26 cellular contexts compared by ENCODE assay signal in genomic region chr1:220764757-220765156, GRCh38. TPM values are rescaled to one million over a fixed set of nuclear protein-coding genes. Genes with fewer than 3 reads are reported as not detected.
"Had no signal": no experiment of that assay in that cellular context is flagged by ENCODE, and none has a peak within 500 bp of the region (broad histone marks: within the 10 kb centered on the region; RNA-seq: fewer than 3 reads in every experiment).

No MANE protein-coding gene starts in this region.

- H3K36me3 ChIP-seq: brain microvascular endothelial cell had no signal

- H3K27ac ChIP-seq: brain microvascular endothelial cell, coronary artery, dorsolateral prefrontal cortex had no signal

- DNase-seq: activated CD4-positive, alpha-beta T cell treated with anti-CD3 and anti-CD28 coated beads for 4 hours; activated CD4-positive, alpha-beta T cell treated with anti-CD3 and anti-CD28 coated beads, Interleukin-2, amount 10 ng/mL, durations not matched to agents 7 days and 5 days; activated CD4-positive, alpha-beta T cell treated with anti-CD3 and anti-CD28 coated beads, Interleukin-2, amount 50 U/mL, for 48 hours; activated CD4-positive, CD25-positive, alpha-beta regulatory T cell; activated CD4-positive, CD25-positive, alpha-beta regulatory T cell treated with anti-CD3 and anti-CD28 coated beads, Interleukin-2, amount 50 U/mL, for 72 hours; activated CD8-positive, alpha-beta memory T cell treated with anti-CD3 and anti-CD28 coated beads for 24 hours; activated CD8-positive, alpha-beta T cell treated with anti-CD3 and anti-CD28 coated beads for 36 hours; activated effector memory CD4-positive, alpha-beta T cell treated with Interleukin-2 at 50 U/mL for 16 hours; activated gamma-delta T cell treated with Interleukin-2 at 50 U/mL for 16 hours; activated naive CD4-positive, alpha-beta T cell treated with anti-CD3 and anti-CD28 coated beads, Interleukin-2, amount 50 U/mL, for 16 hours; activated naive CD4-positive, alpha-beta T cell treated with Interleukin-2 at 50 U/mL for 16 hours; activated T-cell treated with anti-CD3 and anti-CD28 coated beads, Interleukin-2, amount 50 U/mL, for 4 hours; amniotic stem cell; anterior cingulate cortex; brain microvascular endothelial cell; central memory CD4-positive, alpha-beta T cell; cerebellar nuclear complex; dorsolateral prefrontal cortex; effector memory CD4-positive, alpha-beta T cell; endodermal cell; foreskin fibroblast; head of caudate nucleus; T-helper 2 cell had no signal

- H3K4me3 ChIP-seq: coronary artery, dorsolateral prefrontal cortex had no signal

- H3K27me3 ChIP-seq: brain microvascular endothelial cell, dorsolateral prefrontal cortex had no signal

RNA-seq across cellular contexts. Expression of gene MTARC2, which starts 16.6 kb away (rescaled TPM):
- total RNA-seq: activated CD4-positive, alpha-beta T cell treated with anti-CD3 and anti-CD28 coated beads, Interleukin-2, amount 10 ng/mL, durations not matched to agents 7 days and 5 days; activated CD8-positive, alpha-beta T cell treated with anti-CD3 and anti-CD28 coated beads for 36 hours; activated T-helper 17 cell treated with anti-CD3 and anti-CD28 coated beads, Interleukin-2, amount 50 U/mL, for 72 hours; T-helper 1 cell treated with Interleukin-12 subunit alpha and Interleukin-12 subunit beta and Interleukin-4 antibody, amounts not matched to agents 30 ng/mL and 1 ng/mL, for 36 hours had no signal

RNA-seq across cellular contexts. Expression of gene MTARC1, which starts 22.0 kb away (rescaled TPM):
- total RNA-seq: activated CD4-positive, alpha-beta T cell treated with anti-CD3 and anti-CD28 coated beads, Interleukin-2, amount 10 ng/mL, durations not matched to agents 7 days and 5 days; activated CD8-positive, alpha-beta T cell treated with anti-CD3 and anti-CD28 coated beads for 36 hours; T-helper 1 cell treated with Interleukin-12 subunit alpha and Interleukin-12 subunit beta and Interleukin-4 antibody, amounts not matched to agents 30 ng/mL and 1 ng/mL, for 36 hours had no signal
